Comparison of ENCODE assay signal across 35 cellular contexts in the genomic region with DNA sequence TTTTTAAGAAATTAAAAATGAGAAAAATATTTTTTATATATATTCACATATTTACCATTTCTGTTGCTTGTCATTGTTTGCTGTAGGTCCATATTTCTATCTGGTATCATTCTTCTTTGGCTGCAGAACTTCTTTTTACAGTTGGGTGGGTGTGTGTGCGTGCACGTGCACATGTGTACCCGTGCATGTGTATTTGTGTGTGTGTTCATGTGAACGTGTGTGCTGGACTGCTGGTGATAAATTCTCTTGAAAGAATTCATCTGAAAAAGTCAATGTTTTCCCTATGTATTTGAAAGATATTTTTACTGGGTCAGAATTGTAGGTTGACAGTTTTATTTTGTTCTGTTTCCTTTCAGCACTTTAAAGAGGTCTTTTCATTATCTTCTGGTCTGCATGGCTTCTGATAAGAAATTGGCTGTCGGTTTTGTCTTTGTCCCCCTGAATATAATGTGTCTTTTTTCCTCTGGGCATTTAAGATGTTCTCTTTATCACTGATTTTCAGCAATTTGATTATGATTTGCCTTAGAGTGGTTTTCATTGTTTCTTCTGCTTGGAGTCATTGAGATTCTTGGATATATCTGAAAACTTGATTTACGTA.
"Had no signal": no experiment of that assay in that cellular context is flagged by ENCODE, and none has a peak within 500 bp of the region (broad histone marks: within the 10 kb centered on the region; RNA-seq: fewer than 3 reads in every experiment).

No MANE protein-coding gene starts in this region.

- H2AFZ ChIP-seq: PC-9 had no signal

- H3K4me2 ChIP-seq: PC-9 had no signal

- H3K4me3 Mint-ChIP-seq: activated B cell treated with CpG ODN at 0.5 μM for 24 hours; activated CD4-positive, alpha-beta memory T cell treated with anti-CD3 and anti-CD28 coated beads, Interleukin-2, amount 10 ng/mL, durations not matched to agents 7 days and 5 days; activated naive CD4-positive, alpha-beta T cell treated with anti-CD3 and anti-CD28 coated beads, Interleukin-2, amount 50 U/mL, for 24 hours; activated naive CD8-positive, alpha-beta T cell treated with anti-CD3 and anti-CD28 coated beads, Interleukin-2, amount 10 ng/mL, durations not matched to agents 7 days and 5 days; activated T-cell treated with anti-CD3 and anti-CD28 coated beads, Interleukin-2, amount 50 U/mL, for 24 hours; central memory CD8-positive, alpha-beta T cell had no signal

- H3K36me3 ChIP-seq: ascending aorta, cardiac muscle cell had no signal

- DNase-seq: activated B cell treated with CpG ODN at 0.5 μM for 24 hours; activated CD4-positive, alpha-beta memory T cell treated with anti-CD3 and anti-CD28 coated beads, Interleukin-2, amount 10 ng/mL, durations not matched to agents 7 days and 5 days; activated CD4-positive, alpha-beta T cell treated with anti-CD3 and anti-CD28 coated beads for 4 hours; activated CD4-positive, CD25-positive, alpha-beta regulatory T cell treated with anti-CD3 and anti-CD28 coated beads, Interleukin-2, amount 50 U/mL, for 72 hours; activated gamma-delta T cell; activated naive CD4-positive, alpha-beta T cell treated with Interleukin-2 at 50 U/mL for 16 hours; activated naive CD8-positive, alpha-beta T cell treated with anti-CD3 and anti-CD28 coated beads, Interleukin-2, amount 10 ng/mL, durations not matched to agents 7 days and 5 days; activated T-cell treated with anti-CD3 and anti-CD28 coated beads, Interleukin-2, amount 50 U/mL, for 24 hours; amygdala; KG1; MM.1S; MV-4-11; NCI-H1092; NCI-H146; NCI-H187; NCI-H2029 treated with DMSO at 0.1 percent for 48 hours; NCI-H2107; NCI-H2171; NCI-H510A; NCI-H526; NCI-H748 treated with DMSO at 0.1 percent for 48 hours; NK-92 treated with Interleukin-12 subunit alpha and Interleukin-12 subunit beta, amount 100 ng/mL, for 24 hours; PC-9; SIG-M5; SW 1271; T-helper 1 cell; T-helper 2 cell; T-helper 9 cell had no signal

- H3K9me3 ChIP-seq: ascending aorta had no signal

- H3K4me3 ChIP-seq: ascending aorta, cardiac muscle cell, PC-9 had no signal

- H3K27ac ChIP-seq: ascending aorta, cardiac muscle cell, PC-9, RWPE1, VCaP had no signal

- H3K4me1 ChIP-seq: ascending aorta had no signal

- H3K27me3 ChIP-seq: ascending aorta, cardiac muscle cell had no signal

- H3K27ac Mint-ChIP-seq: activated CD4-positive, alpha-beta memory T cell treated with anti-CD3 and anti-CD28 coated beads, Interleukin-2, amount 10 ng/mL, durations not matched to agents 7 days and 5 days; activated naive CD4-positive, alpha-beta T cell treated with anti-CD3 and anti-CD28 coated beads, Interleukin-2, amount 50 U/mL, for 24 hours; activated naive CD8-positive, alpha-beta T cell treated with anti-CD3 and anti-CD28 coated beads, Interleukin-2, amount 10 ng/mL, durations not matched to agents 7 days and 5 days; activated T-cell treated with anti-CD3 and anti-CD28 coated beads, Interleukin-2, amount 50 U/mL, for 24 hours; activated T-helper 2 cell treated with anti-CD3 and anti-CD28 coated beads, Interferon-gamma antibody, Interleukin-2, Interleukin-4, amounts not matched to agents 10 μg/mL and 5 μg/mL and 100 μg/mL, durations not matched to agents 14 hours and 24 hours and 36 hours had no signal

- H3K27me3 Mint-ChIP-seq: activated B cell treated with CpG ODN at 0.5 μM for 24 hours; activated CD4-positive, alpha-beta memory T cell treated with anti-CD3 and anti-CD28 coated beads, Interleukin-2, amount 10 ng/mL, durations not matched to agents 7 days and 5 days; activated naive CD4-positive, alpha-beta T cell treated with anti-CD3 and anti-CD28 coated beads, Interleukin-2, amount 50 U/mL, for 24 hours; activated naive CD8-positive, alpha-beta T cell treated with anti-CD3 and anti-CD28 coated beads, Interleukin-2, amount 10 ng/mL, durations not matched to agents 7 days and 5 days; activated T-cell treated with anti-CD3 and anti-CD28 coated beads, Interleukin-2, amount 50 U/mL, for 24 hours; central memory CD8-positive, alpha-beta T cell had no signal

- H3K9me3 Mint-ChIP-seq: activated B cell treated with CpG ODN at 0.5 μM for 24 hours; central memory CD8-positive, alpha-beta T cell had no signal
